1 cellular context compared by ENCODE assay signal in the genomic region with DNA sequence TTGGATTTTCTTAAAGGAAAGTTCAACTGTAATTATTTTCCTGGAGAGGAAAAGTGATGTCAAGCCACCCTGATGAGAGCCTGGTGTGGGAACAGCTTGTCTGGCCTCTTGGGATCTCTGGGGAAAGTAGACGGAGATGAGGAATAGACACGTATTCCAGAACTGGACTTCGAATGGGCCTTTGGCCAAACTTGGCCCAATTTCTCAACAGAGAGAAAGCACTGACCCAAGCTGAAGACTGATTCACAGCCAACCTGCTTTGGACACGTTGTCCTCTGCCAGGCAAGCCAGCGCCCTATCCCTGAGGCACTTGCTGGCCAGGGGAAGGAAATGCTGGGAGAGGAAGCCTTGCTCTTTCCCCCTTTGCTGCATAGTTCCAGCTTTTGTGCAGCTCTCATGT.
TF ChIP-seq lines count a peak whose summit lies in the region.

No MANE protein-coding gene starts in this region.

TF ChIP-seq in IMR-90, 13 proteins besides CTCF, POLR2A, EP300 and RAD21 (continued from another document):
- TF ChIP-seq, protein P1, sequence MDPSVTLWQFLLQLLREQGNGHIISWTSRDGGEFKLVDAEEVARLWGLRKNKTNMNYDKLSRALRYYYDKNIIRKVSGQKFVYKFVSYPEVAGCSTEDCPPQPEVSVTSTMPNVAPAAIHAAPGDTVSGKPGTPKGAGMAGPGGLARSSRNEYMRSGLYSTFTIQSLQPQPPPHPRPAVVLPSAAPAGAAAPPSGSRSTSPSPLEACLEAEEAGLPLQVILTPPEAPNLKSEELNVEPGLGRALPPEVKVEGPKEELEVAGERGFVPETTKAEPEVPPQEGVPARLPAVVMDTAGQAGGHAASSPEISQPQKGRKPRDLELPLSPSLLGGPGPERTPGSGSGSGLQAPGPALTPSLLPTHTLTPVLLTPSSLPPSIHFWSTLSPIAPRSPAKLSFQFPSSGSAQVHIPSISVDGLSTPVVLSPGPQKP (IDR thresholded peaks at IDR 0.05; ENCODE audit: borderline replicate concordance, low read depth, low read length) = no peak
- no peak for TF ChIP-seq RCOR1 (IDR thresholded peaks at IDR 0.05; ENCODE audit: insufficient replicate concordance, low read length)
- no peak for TF ChIP-seq CHD1 (IDR thresholded peaks at IDR 0.05; ENCODE audit: low read depth, low read length)
- no peak for TF ChIP-seq BHLHE40 (IDR thresholded peaks at IDR 0.05; ENCODE audit: low read depth, low read length)
- no peak for TF ChIP-seq MAFK (IDR thresholded peaks at IDR 0.05; ENCODE audit: low read depth, low read length)
- no peak for TF ChIP-seq FOS (IDR thresholded peaks at IDR 0.05; ENCODE audit: low read depth, low read length)
- no peak for TF ChIP-seq SMC3 (IDR thresholded peaks at IDR 0.05; ENCODE audit: low read depth, low read length)
- no peak for TF ChIP-seq MAZ (IDR thresholded peaks at IDR 0.05; ENCODE audit: borderline replicate concordance, low read depth, low read length)
- no peak for TF ChIP-seq CEBPB (IDR thresholded peaks at IDR 0.05; ENCODE audit: low read depth, low read length)
- TF ChIP-seq, protein P2, sequence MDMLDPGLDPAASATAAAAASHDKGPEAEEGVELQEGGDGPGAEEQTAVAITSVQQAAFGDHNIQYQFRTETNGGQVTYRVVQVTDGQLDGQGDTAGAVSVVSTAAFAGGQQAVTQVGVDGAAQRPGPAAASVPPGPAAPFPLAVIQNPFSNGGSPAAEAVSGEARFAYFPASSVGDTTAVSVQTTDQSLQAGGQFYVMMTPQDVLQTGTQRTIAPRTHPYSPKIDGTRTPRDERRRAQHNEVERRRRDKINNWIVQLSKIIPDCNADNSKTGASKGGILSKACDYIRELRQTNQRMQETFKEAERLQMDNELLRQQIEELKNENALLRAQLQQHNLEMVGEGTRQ (IDR thresholded peaks at IDR 0.05; ENCODE audit: low read depth, low read length) = no peak
- no peak for TF ChIP-seq NFE2L2 (IDR thresholded peaks at IDR 0.05; ENCODE audit: low read depth, low read length)
- no peak for TF ChIP-seq MXI1 (IDR thresholded peaks at IDR 0.05; ENCODE audit: borderline replicate concordance, low read depth, low read length)
